1 cellular context compared by ENCODE assay signal in the genomic region with DNA sequence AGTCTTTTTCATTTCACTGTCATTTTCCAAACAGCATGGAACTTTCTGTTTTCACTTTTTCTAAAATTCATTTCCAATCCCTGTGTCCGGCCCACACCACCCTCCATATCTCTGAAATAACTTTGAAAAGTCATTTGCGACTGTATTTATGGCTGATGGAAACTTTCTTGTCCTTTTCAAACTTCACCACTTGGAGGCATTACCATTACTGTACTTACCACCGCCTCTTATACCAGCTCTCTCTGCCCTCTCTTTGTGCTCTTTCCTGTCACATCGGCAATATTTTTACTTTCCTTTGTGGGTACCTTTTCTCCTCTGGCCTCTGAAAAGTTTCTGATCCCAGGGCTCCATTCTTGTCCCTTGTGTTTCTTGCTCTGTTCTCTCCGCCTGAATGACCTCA.
TF ChIP-seq lines count a peak whose summit lies in the region.

No MANE protein-coding gene starts in this region.

TF ChIP-seq in SK-N-SH, 30 proteins besides CTCF, POLR2A, EP300 and RAD21 (continued from another document):
- TF ChIP-seq TAF1 (IDR thresholded peaks at IDR 0.05; ENCODE audit: borderline replicate concordance, low read depth, low read length) (no peak), IRF3 (IDR thresholded peaks at IDR 0.05; ENCODE audit: low read depth, low read length) (no peak), SIN3A (IDR thresholded peaks at IDR 0.05; ENCODE audit: borderline replicate concordance, low read depth, low read length) (no peak), MEF2A (IDR thresholded peaks at IDR 0.05; ENCODE audit: borderline replicate concordance, low read depth) (no peak), TCF12 (IDR thresholded peaks at IDR 0.05) (no peak), JUND (IDR thresholded peaks at IDR 0.05) (no peak), RXRA (IDR thresholded peaks at IDR 0.05; ENCODE audit: borderline replicate concordance, low read depth) (no peak), RCOR1 (IDR thresholded peaks at IDR 0.05; ENCODE audit: low read length) (no peak), RFX5 (IDR thresholded peaks at IDR 0.05; ENCODE audit: low read length) (no peak), POLR2AphosphoS5 (IDR thresholded peaks at IDR 0.05; ENCODE audit: low read depth, low read length) (no peak), USF2 (IDR thresholded peaks at IDR 0.05; ENCODE audit: borderline replicate concordance, low read depth, low read length) (no peak), GATA2 (CRISPR knock-in tag; IDR thresholded peaks at IDR 0.05) (no peak), FOXM1 (IDR thresholded peaks at IDR 0.05; ENCODE audit: low read depth) (no peak), EZH2phosphoT487 (IDR thresholded peaks at IDR 0.05; ENCODE audit: borderline replicate concordance, low read depth) (no peak), CHD2 (IDR thresholded peaks at IDR 0.05; ENCODE audit: low read length, partially characterized antibody) (no peak), FOXJ3 (CRISPR knock-in tag; IDR thresholded peaks at IDR 0.05) (no peak), ZBTB33 (IDR thresholded peaks at IDR 0.05; ENCODE audit: borderline replicate concordance, low read depth) (no peak)
